In the genomic region with DNA sequence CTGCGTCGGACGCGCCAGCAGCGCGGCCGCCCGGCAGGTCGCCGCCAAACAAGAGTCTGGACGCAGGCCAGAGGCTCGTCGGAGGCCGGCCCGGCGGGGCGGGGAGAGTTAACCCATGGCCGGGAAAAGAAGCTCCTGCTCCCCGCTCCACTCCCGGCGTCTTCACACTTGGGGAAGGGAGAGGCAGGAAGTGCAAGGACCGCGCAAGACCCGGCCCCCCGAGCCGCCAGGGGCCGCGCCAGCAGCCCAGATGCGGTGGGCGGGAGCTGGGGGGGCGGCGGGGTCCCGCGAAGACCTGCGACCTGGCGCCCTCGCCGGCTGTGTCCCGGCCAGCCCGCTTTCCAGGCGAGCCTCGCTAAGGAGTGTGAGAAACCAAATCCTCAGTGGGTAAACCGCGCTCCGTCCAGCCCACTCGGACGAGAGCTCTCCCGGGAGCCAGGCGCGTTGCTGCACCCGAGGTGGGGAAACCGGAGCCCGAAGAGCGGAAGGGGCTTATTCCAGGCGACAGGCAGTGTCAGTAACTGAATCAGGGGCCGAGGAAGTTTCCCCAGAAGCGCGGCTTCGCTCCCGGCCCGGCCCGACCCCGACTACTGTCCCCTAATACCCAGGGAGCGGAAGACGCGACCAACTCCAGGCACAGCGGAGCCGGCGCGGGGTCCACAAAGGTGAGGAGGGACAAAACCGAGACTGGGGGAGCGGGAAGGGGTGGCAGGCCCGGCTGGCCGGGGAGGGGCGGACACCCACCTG, we compare ENCODE assay signal across 8 cellular contexts. TPM values are rescaled to one million over a fixed set of nuclear protein-coding genes. Genes with fewer than 3 reads are reported as not detected.
DNase-seq lines count a peak whose midpoint lies in the region; ATAC-seq, FAIRE-seq and TF ChIP-seq lines count a peak whose summit lies in the region.

No MANE protein-coding gene starts in this region.

- DNase-seq in COR-L47 (lab: John Stamatoyannopoulos, UW) (peak; percentile 14), GM23338 (ENCODE audit: low spot score) (peak; percentile 63), SJSA1 (ENCODE audit: low read depth in 1 of 2, low spot score in 2 of 2) (peak; percentile 49 to 62), H1 (ENCODE audit: low read depth in 1 of 2, low spot score in 2 of 2) (peak in 1 of 2 experiments; percentile 77), memory B cell (ENCODE audit: low spot score in 2 of 2) (peak in 1 of 2 donors; percentile 41), upper lobe of right lung (peak; percentile 78)
- DNase-seq in central memory CD4-positive, alpha-beta T cell: no peak
- no peak for DNase-seq in stimulated activated CD4-positive, alpha-beta T cell treated with anti-CD3 and anti-CD28 coated beads, Interleukin-2, amount 100 ng/mL, for 48 hours

- ATAC-seq in GM23338 (peak; percentile 30), memory B cell (ENCODE audit: low read depth) (peak; percentile 20), upper lobe of right lung (peak; percentile 29)

- no peaks in the 10 kb centered on the region for H3K9me3 ChIP-seq in SJSA1 (replicated peaks)
- no peaks in the 10 kb centered on the region for H3K9me3 ChIP-seq in H1 (ENCODE audit: insufficient read depth in 2 of 2, low read depth in 1 of 2, low read length in 1 of 2)
- H3K9me3 ChIP-seq in upper lobe of right lung: no peaks in the 10 kb centered on the region

- peaks cover 1% of the 10 kb centered on the region for H3F3A ChIP-seq in GM23338 (replicated peaks; ENCODE audit: low read depth)

- H3K23ac ChIP-seq in H1 (ENCODE audit: insufficient read length): no peak overlapping the region

- TF ChIP-seq EP300 in H1 (IDR thresholded peaks at IDR 0.05; ENCODE audit: borderline replicate concordance in 1 of 2, low read depth in 2 of 2, low read length in 2 of 2): no peak

- peak overlapping the region; percentile 93 for H3K4me3 ChIP-seq in GM23338
- peak overlapping the region; percentile 79 for H3K4me3 ChIP-seq in SJSA1
- peak overlapping the region; percentile 71 to 99 (median 85) for H3K4me3 ChIP-seq in H1 (ENCODE audit: extremely low read depth in 1 of 4, insufficient read depth in 2 of 4, low read depth in 3 of 4, low read length in 4 of 4)
- H3K4me3 ChIP-seq in upper lobe of right lung: peak overlapping the region; percentile 74

- H3K4ac ChIP-seq in H1 (replicated peaks; ENCODE audit: insufficient read length, low read depth, low read length): no peak overlapping the region

- peaks cover 8% of the 10 kb centered on the region; the same call in 1 of the 2 replicates for H3K23me2 ChIP-seq in H1 (ENCODE audit: low read depth, low read length)

- peak overlapping the region; percentile 45 for H4K8ac ChIP-seq in H1 (ENCODE audit: extremely low read depth, insufficient read depth, low read length)

- H3K56ac ChIP-seq in H1 (replicated peaks; ENCODE audit: insufficient read length, low read depth, low read length): no peak overlapping the region

- no peak overlapping the region for H3K14ac ChIP-seq in H1 (ENCODE audit: insufficient read length)

- no peak overlapping the region for H4K5ac ChIP-seq in H1 (ENCODE audit: insufficient read length, low read depth, low read length)

- TF ChIP-seq POLR2A in H1 (IDR thresholded peaks at IDR 0.05; ENCODE audit: control extremely low read depth in 1 of 2, low read depth in 2 of 2, low read length in 2 of 2): no peak

- H3K27me3 Mint-ChIP-seq in GM23338 (ENCODE audit: insufficient read depth, low read depth, poor library complexity): peaks cover 30% of the 10 kb centered on the region
- H3K27me3 Mint-ChIP-seq in memory B cell: peaks cover 15% of the 10 kb centered on the region

- POLR2A ChIA-PET in H1 (lab: Charles Lee; ENCODE audit: partially characterized antibody): interaction anchor here (1.0 to 4.0 kb wide), 8 partner anchors 11 to 191 kb away, joined by 3 to 36 read pairs (median 4); partner anchors contain the start of genes CHRNA3 and MORF4L1

- no peak overlapping the region for H4K91ac ChIP-seq in H1 (replicated peaks; ENCODE audit: insufficient read length, low read length)

- no peak overlapping the region for H2BK12ac ChIP-seq in H1 (ENCODE audit: low read depth, low read length)

- H2AFZ ChIP-seq in GM23338 (peak overlapping the region; percentile 90), H1 (ENCODE audit: low read length) (no peak overlapping the region)

- H3K4me2 ChIP-seq in GM23338 (peak overlapping the region; percentile 98), H1 (ENCODE audit: insufficient read depth in 1 of 2, low read depth in 2 of 2, low read length in 2 of 2) (peak overlapping the region; percentile 69 to 89)

- H2BK5ac ChIP-seq in H1 (ENCODE audit: low read depth, low read length): no peak overlapping the region

- H3K27ac ChIP-seq in GM23338 (ENCODE audit: low read depth): no peak overlapping the region
- no peak overlapping the region for H3K27ac ChIP-seq in SJSA1
- no peak overlapping the region for H3K27ac ChIP-seq in H1 (ENCODE audit: low read depth, low read length)
- H3K27ac ChIP-seq in upper lobe of right lung: peak overlapping the region; percentile 83

- H3K27ac Mint-ChIP-seq in GM23338 (no peak overlapping the region), memory B cell (no peak overlapping the region)

- H3K9me3 Mint-ChIP-seq in GM23338 (no peaks in the 10 kb centered on the region; the same call in 2 of the 3 replicates), memory B cell (peaks cover 3% of the 10 kb centered on the region)

- H3K4me1 ChIP-seq in GM23338 (ENCODE audit: insufficient read depth): peaks cover 4% of the 10 kb centered on the region
- H3K4me1 ChIP-seq in SJSA1 (replicated peaks): peaks cover 15% of the 10 kb centered on the region
- H3K4me1 ChIP-seq in H1 (replicated peaks in 1 of 4; ENCODE audit: control insufficient read depth in 3 of 4, insufficient read depth in 4 of 4, low read length in 3 of 4): peaks cover 7 to 18% (median 12%) of the 10 kb centered on the region in 4 experiments
- peaks cover 10% of the 10 kb centered on the region for H3K4me1 ChIP-seq in upper lobe of right lung

- H3K36me3 Mint-ChIP-seq in GM23338 (ENCODE audit: low read depth) (peaks cover 5% of the 10 kb centered on the region; the same call in 2 of the 3 replicates), memory B cell (peaks cover 2% of the 10 kb centered on the region)

- peak in 1 of 2 experiments; percentile 15; a peak in 1 of 4 replicates for TF ChIP-seq CTCF in GM23338 (conservative IDR thresholded peaks at IDR 0.05; ENCODE audit: low read depth in 2 of 2)
- TF ChIP-seq CTCF in H1 (IDR thresholded peaks at IDR 0.05; ENCODE audit: control extremely low read depth in 1 of 3, insufficient read depth in 1 of 3, low read depth in 1 of 3, low read length in 3 of 3): no peak
- no peak for TF ChIP-seq CTCF in upper lobe of right lung (IDR thresholded peaks at IDR 0.05)

- H3K36me3 ChIP-seq in GM23338 (ENCODE audit: insufficient read depth) (no peaks in the 10 kb centered on the region), SJSA1 (no peaks in the 10 kb centered on the region), H1 (ENCODE audit: control insufficient read depth in 2 of 4, insufficient read depth in 4 of 4, low read length in 3 of 4) (no peaks in the 10 kb centered on the region), upper lobe of right lung (no peaks in the 10 kb centered on the region)

- intact Hi-C loops in upper lobe of right lung (cut with DNase I): no loop called here

- no peak overlapping the region for H2BK15ac ChIP-seq in H1 (ENCODE audit: low read length)

- FAIRE-seq in H1 (lab: Jason Lieb, UNC): no peak

- H3K27me3 ChIP-seq in GM23338 (ENCODE audit: insufficient read depth) (peaks cover 15% of the 10 kb centered on the region), SJSA1 (replicated peaks) (no peaks in the 10 kb centered on the region), H1 (replicated peaks in 1 of 4; ENCODE audit: control insufficient read depth in 3 of 4, extremely low read depth in 1 of 4, insufficient read depth in 3 of 4, low read length in 3 of 4) (peaks cover 0 to 10% (median 6%) of the 10 kb centered on the region in 4 experiments; a peak in 5 of 7 replicates), upper lobe of right lung (peaks cover 7% of the 10 kb centered on the region)

- CTCF ChIA-PET in H1 (lab: Charles Lee; ENCODE audit: partially characterized antibody): interaction anchor here (0.7 to 8.0 kb wide), 18 partner anchors 9 to 374 kb away, joined by 3 to 82 read pairs (median 4); no protein-coding TSS in a partner anchor

- H4K20me1 ChIP-seq in GM23338 (replicated peaks; ENCODE audit: insufficient read depth): peaks cover 25% of the 10 kb centered on the region
- peaks cover 12% of the 10 kb centered on the region in 2 experiments for H4K20me1 ChIP-seq in H1 (replicated peaks in 1 of 2; ENCODE audit: control insufficient read depth in 1 of 2, insufficient read depth in 2 of 2, low read length in 2 of 2)

- peak overlapping the region; percentile 66; the same call in 1 of the 2 replicates for H3K18ac ChIP-seq in H1 (ENCODE audit: extremely low read depth, low read length)

- whole genome bisulfite sequencing in H1 (ENCODE audit: extremely low coverage in 1 of 2, insufficient coverage in 1 of 2, insufficient read length in 1 of 2, insufficient replicate concordance in 2 of 2, low coverage in 1 of 2, low lambda C conversion rate in 2 of 2, missing lambda C conversion rate in 1 of 2), 2 experiments: 1% methylated on average over 50 of the region's 75 CpGs; no CpG with 5 or more reads in 1 of the 2 experiments

- H2BK20ac ChIP-seq in H1 (ENCODE audit: low read length): no peak overlapping the region

- H2BK120ac ChIP-seq in H1 (replicated peaks; ENCODE audit: low read depth, low read length): no peak overlapping the region

- no peaks in the 10 kb centered on the region for H3K9me2 ChIP-seq in GM23338 (ENCODE audit: insufficient read depth)

- peaks cover 32% of the 10 kb centered on the region for H3K4me1 Mint-ChIP-seq in GM23338
- H3K4me1 Mint-ChIP-seq in memory B cell: peaks cover 13% of the 10 kb centered on the region

- peak overlapping the region; percentile 31 to 67 (median 50); a peak in 6 of 7 replicates for H3K9ac ChIP-seq in H1 (replicated peaks in 1 of 4; ENCODE audit: extremely low read depth in 1 of 4, low read depth in 3 of 4, low read length in 3 of 4)

- no peak overlapping the region for H2AK5ac ChIP-seq in H1 (ENCODE audit: low read depth, low read length)

- H3K4me3 Mint-ChIP-seq in GM23338 (peak overlapping the region; percentile 77), memory B cell (peak overlapping the region; percentile 81)

- H3K79me2 ChIP-seq in GM23338 (replicated peaks; ENCODE audit: insufficient read depth): peaks cover 28% of the 10 kb centered on the region
- peaks cover 0 to 22% of the 10 kb centered on the region in 2 experiments; a peak in 2 of 4 replicates for H3K79me2 ChIP-seq in H1 (ENCODE audit: control insufficient read depth in 1 of 2, insufficient read depth in 2 of 2, low read length in 2 of 2)

- TF ChIP-seq RAD21 in H1 (IDR thresholded peaks at IDR 0.05 in 1 of 2, conservative IDR thresholded peaks at IDR 0.05 in 1 of 2; ENCODE audit: low read depth in 2 of 2, low read length in 2 of 2): no peak

- H3K79me1 ChIP-seq in H1 (ENCODE audit: low read depth, low read length): no peaks in the 10 kb centered on the region; the same call in 1 of the 2 replicates

RNA-seq across cellular contexts. Expression of gene ADAMTS7, which starts 0.7 kb away (rescaled TPM):
- 46.5 and 52.7 TPM in 2 replicates for total RNA-seq in GM23338 (2014; rRNA removed; shearing (Covaris generic))
- polyA plus RNA-seq in GM23338 (2016; fragmentation: Nextera tagmentation; extraction: Ambion mirVana): 11.2 and 11.6 TPM in 2 replicates
- total RNA-seq in SJSA1 (2014; rRNA removed; shearing (Covaris generic)): 1.6 and 2.8 TPM in 2 replicates
- 43.1 and 45.2 TPM in 2 replicates for total RNA-seq in H1 (2021; fragmentation: NEBNext Ultra II Directional; extraction: Animal tissue kit (Norgen Biotek cat#: 25700))
- polyA plus RNA-seq in H1 (2011; rRNA removed): 27.9 and 54.6 TPM in 2 replicates
- polyA plus RNA-seq in H1 (2011; cell fraction: cytosol; rRNA removed): 30.9 TPM
- polyA plus RNA-seq in H1 (2011; cell fraction: nucleus; rRNA removed): 185 TPM
- 23.0 to 41.5 TPM (median 38.0 TPM) in 4 replicates for polyA plus RNA-seq in H1 (2012, experiment 1 of 2)
- 23.5 TPM for polyA plus RNA-seq in H1 (2012, experiment 2 of 2)
- 43.7 TPM for polyA plus RNA-seq in H1 (2013, experiment 1 of 2)
- 36.1 TPM for polyA plus RNA-seq in H1 (2013, experiment 2 of 2)
- polyA minus RNA-seq in H1 (2011; rRNA and poly(A)+ RNA removed): 22.3 and 28.5 TPM in 2 replicates
- polyA minus RNA-seq in H1 (2011; cell fraction: cytosol; rRNA and poly(A)+ RNA removed): 29.9 TPM
- polyA minus RNA-seq in H1 (2011; cell fraction: nucleus; rRNA and poly(A)+ RNA removed): 54.6 TPM
- total RNA-seq in upper lobe of right lung: 9.1 TPM

Comparison
In these comparisons a context has a peak if more than half of its experiments do, and no peak if none do; other contexts are left out.
1. DNase-seq: peak in COR-L47 (single experiment), GM23338 (single experiment), SJSA1 (2 of 2) and upper lobe of right lung (single experiment); none in central memory CD4-positive, alpha-beta T cell (single experiment) and stimulated activated CD4-positive, alpha-beta T cell treated with anti-CD3 and anti-CD28 coated beads, Interleukin-2, amount 100 ng/mL, for 48 hours (0 of 2).
2. Peak in every context shown above with its lines, with median percentiles within 50 percentile points of each other: ATAC-seq and H3K4me3 ChIP-seq.